ENCODE assay signal across 6 cellular contexts in the genomic region with DNA sequence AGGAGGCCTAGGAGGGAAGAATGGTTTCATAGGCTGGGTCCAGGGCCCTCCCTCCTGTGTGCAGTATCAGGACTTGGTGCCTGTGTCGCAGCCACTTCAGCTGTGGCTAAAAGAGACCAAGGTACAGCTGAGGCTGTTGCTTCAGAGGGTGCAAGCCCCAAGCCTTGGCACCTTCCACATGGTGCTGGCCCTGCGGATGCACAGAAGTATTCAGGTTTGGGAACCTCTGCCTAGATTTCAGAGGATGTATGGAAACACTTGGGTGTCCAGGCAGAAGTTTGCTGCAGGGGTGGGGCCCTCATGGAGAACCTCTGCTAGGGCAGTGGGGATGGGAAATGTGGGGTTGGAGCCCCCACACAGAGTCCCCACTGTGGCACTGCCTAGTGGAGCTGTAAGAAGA. TPM values are rescaled to one million over a fixed set of nuclear protein-coding genes. Genes with fewer than 3 reads are reported as not detected.
"Had no signal": no experiment of that assay in that cellular context is flagged by ENCODE, and none has a peak within 500 bp of the region (broad histone marks: within the 10 kb centered on the region; RNA-seq: fewer than 3 reads in every experiment).

No MANE protein-coding gene starts in this region.

RNA-seq across cellular contexts. Expression of a gene that starts 54.3 kb away (rescaled TPM):
- total RNA-seq: PC-3, Peyer's patch, Right ventricle myocardium inferior, RPMI7951, SJSA1 had no signal
- polyA plus RNA-seq: SK-N-SH had no signal
